Comparison of ENCODE assay signal across 24 cellular contexts in the genomic region with DNA sequence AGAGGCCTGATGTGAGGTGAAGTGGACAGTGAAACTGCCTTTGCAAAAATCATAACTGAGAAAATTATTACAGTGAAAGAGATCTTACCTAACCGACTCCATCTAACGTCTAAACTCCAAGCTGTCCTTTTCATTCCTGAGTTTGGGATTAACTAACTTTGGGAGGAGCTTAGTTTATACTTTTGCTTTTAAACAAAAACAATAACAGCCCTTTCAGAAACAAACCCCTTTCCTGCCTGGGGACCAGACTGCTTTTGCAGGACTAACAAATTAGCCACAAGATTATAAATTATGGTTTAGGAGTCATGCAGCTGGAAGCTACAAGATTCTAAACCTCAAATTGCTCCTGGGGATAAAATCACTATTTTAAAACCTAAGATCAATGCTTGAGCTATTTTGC. TPM values are rescaled to one million over a fixed set of nuclear protein-coding genes. Genes with fewer than 3 reads are reported as not detected.
DNase-seq lines count a peak whose midpoint lies in the region; ATAC-seq and TF ChIP-seq lines count a peak whose summit lies in the region.
"Had no signal": no experiment of that assay in that cellular context is flagged by ENCODE, and none has a peak within 500 bp of the region (broad histone marks: within the 10 kb centered on the region; RNA-seq: fewer than 3 reads in every experiment).

No MANE protein-coding gene starts in this region.

- H3K79me2 ChIP-seq in H9 (ENCODE audit: insufficient read depth, low read length) = no peaks in the 10 kb centered on the region

- no peak overlapping the region for H2BK20ac ChIP-seq in H9 (ENCODE audit: low read depth, low read length, poor library complexity, severe bottlenecking)

- no peaks in the 10 kb centered on the region for H3K27me3 Mint-ChIP-seq in Calu3 (ENCODE audit: unreplicated experiment)
- no peaks in the 10 kb centered on the region for H3K27me3 Mint-ChIP-seq in H9 (ENCODE audit: low read depth)
- no peaks in the 10 kb centered on the region for H3K27me3 Mint-ChIP-seq in nephron progenitor cell (ENCODE audit: low read depth, poor library complexity)
- peaks cover 14 to 15% (median 15%) of the 10 kb centered on the region in 3 donors for H3K27me3 Mint-ChIP-seq in immature natural killer cell (ENCODE audit: low read depth in 3 of 3)
- H3K27me3 Mint-ChIP-seq: activated naive CD4-positive, alpha-beta T cell treated with anti-CD3 and anti-CD28 coated beads, Interleukin-2, amount 50 U/mL, for 24 hours; CD4-positive, alpha-beta T cell had no signal

- H3K9me3 ChIP-seq in H9 (ENCODE audit: control insufficient read depth, low read depth, low read length) (no peaks in the 10 kb centered on the region), SJSA1 (replicated peaks) (no peaks in the 10 kb centered on the region), MG63 (no peaks in the 10 kb centered on the region), right lobe of liver (no peaks in the 10 kb centered on the region)

- no peak overlapping the region for H2BK15ac ChIP-seq in H9 (ENCODE audit: low read depth, low read length)

- no peak overlapping the region for H3K9ac ChIP-seq in H9 (ENCODE audit: extremely low read depth, insufficient read length, low read length)
- H3K9ac ChIP-seq: neural progenitor cell had no signal

- TF ChIP-seq CTCF in Calu3 (IDR thresholded peaks at IDR 0.05; ENCODE audit: unreplicated experiment) (no peak), H9 (conservative IDR thresholded peaks at IDR 0.05) (no peak), nephron progenitor cell (IDR thresholded peaks at IDR 0.05) (no peak), right lobe of liver (IDR thresholded peaks at IDR 0.05) (no peak)

- DNase-seq in Calu3 = no peak
- no peak for DNase-seq in H9
- DNase-seq in SJSA1 (ENCODE audit: low read depth in 1 of 2, low spot score in 2 of 2) = no peak
- DNase-seq in nephron progenitor cell = no peak
- no peak for DNase-seq in MG63
- DNase-seq in right lobe of liver = no peak
- no peak for DNase-seq in immature natural killer cell
- no peak for DNase-seq in stimulated activated naive CD4-positive, alpha-beta T cell (lab: John Stamatoyannopoulos, UW)
- DNase-seq: activated CD4-positive, alpha-beta T cell treated with anti-CD3 and anti-CD28 coated beads for 4 hours; AML-193; anterior cingulate cortex; CD4-positive, alpha-beta T cell; effector CD8-positive, alpha-beta T cell; MM.1S; NCI-H1417; NCI-H2081; NCI-H2227 treated with DMSO at 0.1 percent for 48 hours; NCI-H748 treated with DMSO at 0.1 percent for 48 hours; stimulated activated naive CD4-positive, alpha-beta T cell treated with Interleukin-2 at 50 U/mL for 16 hours had no signal

- H3K27ac Mint-ChIP-seq in Calu3 (ENCODE audit: unreplicated experiment) (peak overlapping the region; percentile 31), H9 (peak overlapping the region in 2 of 3 experiments; percentile 54 to 91; a peak in 3 of 7 replicates), nephron progenitor cell (peak overlapping the region; percentile 79), immature natural killer cell (no peak overlapping the region)
- H3K27ac Mint-ChIP-seq: activated naive CD4-positive, alpha-beta T cell treated with anti-CD3 and anti-CD28 coated beads, Interleukin-2, amount 50 U/mL, for 24 hours; CD4-positive, alpha-beta T cell; neural progenitor cell had no signal

- no CpG with 5 or more reads among the region's 2 CpGs for WGBS in H9 (ENCODE audit: extremely low coverage, insufficient read length, low lambda C conversion rate)
- WGBS in right lobe of liver (ENCODE audit: insufficient coverage, low coverage, low lambda C conversion rate, missing lambda C conversion rate) = 32% methylated on average over 2 of the region's 2 CpGs

- H3K36me3 ChIP-seq in SJSA1 (no peaks in the 10 kb centered on the region), MG63 (no peaks in the 10 kb centered on the region), right lobe of liver (no peaks in the 10 kb centered on the region)
- H3K36me3 ChIP-seq: neural progenitor cell had no signal

- ATAC-seq in right lobe of liver = no peak
- ATAC-seq: sciatic nerve, SK-N-SH treated with all-trans-retinoic acid at 6 μM for 48 hours had no signal

- H3K4me3 ChIP-seq in SJSA1 (no peak overlapping the region), MG63 (no peak overlapping the region), right lobe of liver (no peak overlapping the region)
- H3K4me3 ChIP-seq: neural progenitor cell had no signal

- H3K4ac ChIP-seq in H9 (ENCODE audit: low read depth, low read length) = no peak overlapping the region

- no peak overlapping the region for H2AFZ ChIP-seq in H9 (ENCODE audit: low read length)
- H2AFZ ChIP-seq: neural progenitor cell had no signal

- no peaks in the 10 kb centered on the region for H3K79me1 ChIP-seq in H9 (ENCODE audit: insufficient read depth, low read depth, low read length, poor library complexity, severe bottlenecking)

- intact Hi-C loops in Calu3 (cut with micrococcal nuclease; ENCODE audit: unreplicated experiment) (loop anchor here (5.0 kb wide), 1 partner anchor 154 kb away; a partner anchor contains a TSS), right lobe of liver (cut with DNase I) (no loop called here)

- H3K18ac ChIP-seq in H9 (ENCODE audit: insufficient read length, low read depth, low read length) = no peak overlapping the region

- no peak overlapping the region for H2BK120ac ChIP-seq in H9 (ENCODE audit: low read depth, low read length, poor library complexity, severe bottlenecking)

- no peak overlapping the region for H2BK5ac ChIP-seq in H9 (ENCODE audit: insufficient read length, low read length)

- H4K91ac ChIP-seq in H9 (ENCODE audit: insufficient read length, low read depth, low read length) = no peak overlapping the region

- H3K27ac ChIP-seq in H9 (ENCODE audit: insufficient read length, low read depth, low read length) (no peak overlapping the region), SJSA1 (peak overlapping the region; percentile 26; the same call in 1 of the 2 replicates), right lobe of liver (no peak overlapping the region)
- H3K27ac ChIP-seq: neural progenitor cell, RWPE1 had no signal

- peaks cover 5% of the 10 kb centered on the region for H3K23me2 ChIP-seq in H9 (ENCODE audit: insufficient read length, low read depth, low read length, poor library complexity, severe bottlenecking)

- CTCF ChIA-PET in Calu3 (lab: Charles Lee) = interaction anchor here (0.6 to 1.4 kb wide), 2 partner anchors 23 to 327 kb away, joined by 7 read pairs; a partner anchor contains a TSS

- H3K4me1 ChIP-seq in H9 (ENCODE audit: insufficient read depth, low read length) = no peaks in the 10 kb centered on the region; the same call in 1 of the 2 replicates
- peaks cover 33% of the 10 kb centered on the region for H3K4me1 ChIP-seq in SJSA1 (replicated peaks)
- peaks cover 0 to 11% (median 0%) of the 10 kb centered on the region in 4 donors for H3K4me1 ChIP-seq in right lobe of liver

- BruUV-seq in Calu3 (replicated peaks; lab: Mats Ljungman, UMichigan) = no TSS peak

- H4K8ac ChIP-seq in H9 (replicated peaks; ENCODE audit: insufficient read length, low read depth, low read length) = no peak overlapping the region

- no peaks in the 10 kb centered on the region for H4K20me1 ChIP-seq in H9 (ENCODE audit: control insufficient read depth, insufficient read depth, insufficient read length)

- no peak overlapping the region for H4K5ac ChIP-seq in H9 (ENCODE audit: insufficient read length, low read depth, low read length)

- no peak overlapping the region for H3K23ac ChIP-seq in H9 (ENCODE audit: insufficient read length, low read depth, low read length)

- H3K4me3 Mint-ChIP-seq in Calu3 (ENCODE audit: low read depth, unreplicated experiment) (no peak overlapping the region), H9 (no peak overlapping the region), nephron progenitor cell (no peak overlapping the region), immature natural killer cell (no peak overlapping the region)
- H3K4me3 Mint-ChIP-seq: activated naive CD4-positive, alpha-beta T cell treated with anti-CD3 and anti-CD28 coated beads, Interleukin-2, amount 50 U/mL, for 24 hours; CD4-positive, alpha-beta T cell; neural progenitor cell had no signal

- H3K4me2 ChIP-seq in H9 (ENCODE audit: insufficient read depth, insufficient read length, low read length) = no peak overlapping the region
- H3K4me2 ChIP-seq: neural progenitor cell had no signal

- no peak overlapping the region for H3K14ac ChIP-seq in H9 (ENCODE audit: insufficient read depth, low read length)

- H2BK12ac ChIP-seq in H9 (ENCODE audit: insufficient read length, low read depth, low read length) = no peak overlapping the region

- H3K9me3 Mint-ChIP-seq in Calu3 (ENCODE audit: low read depth, unreplicated experiment) = no peaks in the 10 kb centered on the region
- H3K9me3 Mint-ChIP-seq in H9 = no peaks in the 10 kb centered on the region; a peak in 1 of 5 replicates
- H3K9me3 Mint-ChIP-seq in nephron progenitor cell = peaks cover 17% of the 10 kb centered on the region
- H3K9me3 Mint-ChIP-seq in immature natural killer cell = no peaks in the 10 kb centered on the region
- H3K9me3 Mint-ChIP-seq: activated naive CD4-positive, alpha-beta T cell treated with anti-CD3 and anti-CD28 coated beads, Interleukin-2, amount 50 U/mL, for 24 hours; CD4-positive, alpha-beta T cell had no signal

- no peak for TF ChIP-seq POLR2A in right lobe of liver (IDR thresholded peaks at IDR 0.05)

- peaks cover 27% of the 10 kb centered on the region for H3K4me1 Mint-ChIP-seq in Calu3 (ENCODE audit: low read depth, unreplicated experiment)
- H3K4me1 Mint-ChIP-seq in H9 = peaks cover 32% of the 10 kb centered on the region in 2 experiments
- H3K4me1 Mint-ChIP-seq in nephron progenitor cell = peaks cover 21% of the 10 kb centered on the region
- H3K4me1 Mint-ChIP-seq in immature natural killer cell = peaks cover 26 to 27% of the 10 kb centered on the region in 2 donors

- peaks cover 26% of the 10 kb centered on the region for H3K36me3 Mint-ChIP-seq in Calu3 (ENCODE audit: insufficient read depth, unreplicated experiment)
- H3K36me3 Mint-ChIP-seq in H9 (ENCODE audit: insufficient read depth in 1 of 3, low read depth in 3 of 3) = peaks cover 0 to 8% (median 2%) of the 10 kb centered on the region in 3 experiments; a peak in 1 of 7 replicates
- no peaks in the 10 kb centered on the region for H3K36me3 Mint-ChIP-seq in nephron progenitor cell (ENCODE audit: low read depth)
- no peaks in the 10 kb centered on the region for H3K36me3 Mint-ChIP-seq in immature natural killer cell
- H3K36me3 Mint-ChIP-seq: activated naive CD4-positive, alpha-beta T cell treated with anti-CD3 and anti-CD28 coated beads, Interleukin-2, amount 50 U/mL, for 24 hours had no signal

- H3T11ph ChIP-seq in H9 (ENCODE audit: low read length) = no peak overlapping the region

- H3K27me3 ChIP-seq in H9 (ENCODE audit: insufficient read depth, low read length) (no peaks in the 10 kb centered on the region), SJSA1 (replicated peaks) (no peaks in the 10 kb centered on the region), MG63 (no peaks in the 10 kb centered on the region), right lobe of liver (no peaks in the 10 kb centered on the region)
- H3K27me3 ChIP-seq: neural progenitor cell had no signal

- no peak overlapping the region for H2AK5ac ChIP-seq in H9 (ENCODE audit: insufficient read length, low read length)

- H3K56ac ChIP-seq in H9 (ENCODE audit: insufficient read length, low read depth, low read length) = no peak overlapping the region

RNA-seq across cellular contexts. Expression of a gene that starts 38.6 kb away (rescaled TPM):
- total RNA-seq in Calu3 (2022) = 24.9 and 27.1 TPM in 2 replicates
- 0.29 and 0.98 TPM in 2 replicates for total RNA-seq in H9 (2021)
- 2.6 and 3.5 TPM in 2 replicates for total RNA-seq in SJSA1 (2014; rRNA removed; shearing (Covaris generic))
- total RNA-seq in MG63 (2014; rRNA removed; shearing (Covaris generic); ENCODE audit: low replicate concordance) = 7.7 and 9.1 TPM in 2 replicates
- total RNA-seq in right lobe of liver = 10 to 100 TPM in 5 of 6 experiments, 1 to 10 TPM in 1; 8.9 to 20.7 (median 15.8) TPM
- 1 to 10 TPM in 2 of 3 donors, under 1 TPM in 1; 0.90 to 5.1 (median 1.8) TPM for polyA plus RNA-seq in immature natural killer cell

Comparison
In these comparisons a context has a peak if more than half of its experiments do, and no peak if none do; other contexts are left out.
1. H3K27ac Mint-ChIP-seq: peak in Calu3 (single experiment), H9 (2 of 3) and nephron progenitor cell (single experiment); none in immature natural killer cell (0 of 6).